9 cellular contexts compared by ENCODE assay signal in the genomic region with DNA sequence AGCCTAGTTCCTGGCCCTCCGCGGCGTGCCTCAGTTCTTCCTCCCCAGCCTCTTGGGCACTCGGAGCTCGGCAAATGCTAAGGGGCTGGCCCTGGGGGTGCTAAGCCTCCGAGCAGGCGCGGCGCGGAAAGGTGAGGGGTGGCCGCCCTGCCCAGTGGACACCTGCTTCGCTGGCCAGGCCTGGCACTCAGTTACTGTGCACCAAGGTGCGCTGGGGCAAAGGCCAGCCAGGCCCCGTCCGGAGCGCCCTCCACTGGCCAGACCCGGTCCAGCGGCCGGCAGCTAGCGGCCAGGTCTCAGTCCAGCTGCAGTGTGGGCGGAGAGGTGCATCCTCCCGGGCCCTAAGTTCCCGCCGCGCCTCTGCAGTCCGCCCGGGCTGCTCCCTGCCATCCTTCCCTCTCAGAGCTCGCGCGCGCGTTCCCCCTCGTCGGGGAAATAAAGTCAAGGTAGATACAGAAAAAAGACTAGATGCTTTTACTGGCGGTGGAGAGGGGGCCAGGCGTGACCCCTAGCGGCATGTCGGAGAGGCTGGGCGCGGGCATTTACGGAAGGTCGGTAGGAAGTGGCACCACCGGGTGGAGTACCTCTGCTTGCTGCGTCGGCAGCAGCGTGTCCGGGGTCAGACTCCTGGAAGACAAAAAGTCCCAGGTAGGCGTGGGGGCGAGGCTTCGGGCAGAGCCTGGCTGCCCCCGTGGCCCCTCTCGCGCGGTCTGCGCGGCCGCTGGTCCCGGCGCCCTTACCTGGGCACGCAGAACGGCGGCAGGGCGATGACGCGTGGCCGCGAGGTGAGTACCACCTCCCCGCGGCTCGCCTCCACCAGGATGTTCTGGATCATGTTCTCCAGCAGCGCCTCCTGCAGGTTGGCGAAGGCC. TPM values are rescaled to one million over a fixed set of nuclear protein-coding genes. Genes with fewer than 3 reads are reported as not detected.
DNase-seq lines count a peak whose midpoint lies in the region; ATAC-seq and TF ChIP-seq lines count a peak whose summit lies in the region.
"Had no signal": no experiment of that assay in that cellular context is flagged by ENCODE, and none has a peak within 500 bp of the region (broad histone marks: within the 10 kb centered on the region; RNA-seq: fewer than 3 reads in every experiment).

No MANE protein-coding gene starts in this region.

- H3K9me3 Mint-ChIP-seq in activated CD4-positive, alpha-beta memory T cell treated with anti-CD3 and anti-CD28 coated beads for 36 hours: no peaks in the 10 kb centered on the region
- H3K9me3 Mint-ChIP-seq in osteocyte (ENCODE audit: unreplicated experiment): no peaks in the 10 kb centered on the region

- no peaks in the 10 kb centered on the region for H3K36me3 Mint-ChIP-seq in activated CD4-positive, alpha-beta memory T cell treated with anti-CD3 and anti-CD28 coated beads for 36 hours
- H3K36me3 Mint-ChIP-seq in osteocyte (ENCODE audit: unreplicated experiment): no peaks in the 10 kb centered on the region

- H3K9me3 ChIP-seq in esophagus muscularis mucosa: no peaks in the 10 kb centered on the region

- no peak for TF ChIP-seq EP300 in esophagus muscularis mucosa (IDR thresholded peaks at IDR 0.05)

- peak overlapping the region; percentile 18 to 36 (median 20) for H3K4me3 ChIP-seq in esophagus muscularis mucosa

- POLR2A ChIA-PET in activated CD4-positive, alpha-beta memory T cell treated with anti-CD3 and anti-CD28 coated beads for 36 hours (lab: Charles Lee): interaction anchor here (1.1 kb wide), 1 partner anchor 22 kb away, joined by 4 read pairs; no protein-coding TSS in a partner anchor

- H3K27ac ChIP-seq in esophagus muscularis mucosa (replicated peaks in 1 of 4): no peak overlapping the region

- DNase-seq in EH (ENCODE audit: low read depth) (peak; percentile 20), NCI-H1694 treated with DMSO at 0.1 percent for 48 hours (lab: John Stamatoyannopoulos, UW) (peak; percentile 93), esophagus muscularis mucosa (ENCODE audit: extremely low spot score) (no peak), osteocyte (ENCODE audit: extremely low spot score, unreplicated experiment) (no peak)
- peak; percentile 77 for DNase-seq in activated CD4-positive, alpha-beta memory T cell treated with anti-CD3 and anti-CD28 coated beads for 36 hours
- DNase-seq in activated CD8-positive, alpha-beta memory T cell treated with anti-CD3 and anti-CD28 coated beads, Interleukin-2, amount 50 U/mL, for 4 hours: no peak

- no peak for ATAC-seq in GM18519 (IDR thresholded peaks at IDR 0.05; ENCODE audit: low FRiP score, unreplicated experiment)
- ATAC-seq in GM18867 (IDR thresholded peaks at IDR 0.05; ENCODE audit: unreplicated experiment): no peak

- H3K27me3 ChIP-seq in esophagus muscularis mucosa: peaks cover 5 to 96% (median 50%) of the 10 kb centered on the region in 4 donors

- WGBS in esophagus muscularis mucosa: 0% methylated on average over 16 of the region's 72 CpGs

- H3K27me3 Mint-ChIP-seq in activated CD4-positive, alpha-beta memory T cell treated with anti-CD3 and anti-CD28 coated beads for 36 hours: peaks cover 66% of the 10 kb centered on the region
- peaks cover 58% of the 10 kb centered on the region for H3K27me3 Mint-ChIP-seq in osteocyte (ENCODE audit: unreplicated experiment)

- peaks cover 21 to 25% (median 22%) of the 10 kb centered on the region in 4 donors for H3K4me1 ChIP-seq in esophagus muscularis mucosa

- H3K36me3 ChIP-seq in esophagus muscularis mucosa: no peaks in the 10 kb centered on the region

- intact Hi-C loops in activated CD4-positive, alpha-beta memory T cell treated with anti-CD3 and anti-CD28 coated beads for 36 hours (cut with micrococcal nuclease): loop anchor here (1.0 kb wide), 1 partner anchor 22 kb away; no protein-coding TSS in a partner anchor
- intact Hi-C loops in esophagus muscularis mucosa (cut with DNase I): no loop called here

- CTCF ChIA-PET in activated CD4-positive, alpha-beta memory T cell treated with anti-CD3 and anti-CD28 coated beads for 36 hours (lab: Charles Lee): interaction anchor here (0.6 to 3.3 kb wide), 9 partner anchors 9 to 152 kb away, joined by 3 to 20 read pairs (median 3); a partner anchor contains a TSS

- H3K4me1 Mint-ChIP-seq in activated CD4-positive, alpha-beta memory T cell treated with anti-CD3 and anti-CD28 coated beads for 36 hours (ENCODE audit: low read depth): peaks cover 9% of the 10 kb centered on the region
- H3K4me1 Mint-ChIP-seq in osteocyte (ENCODE audit: unreplicated experiment): peaks cover 4% of the 10 kb centered on the region

- peak overlapping the region; percentile 33 for H3K4me3 Mint-ChIP-seq in activated CD4-positive, alpha-beta memory T cell treated with anti-CD3 and anti-CD28 coated beads for 36 hours
- H3K4me3 Mint-ChIP-seq in osteocyte (ENCODE audit: unreplicated experiment): peak overlapping the region; percentile 32

- TF ChIP-seq CTCF in esophagus muscularis mucosa (IDR thresholded peaks at IDR 0.05) (peak in 2 of 3 experiments; percentile 14 to 32), osteocyte (IDR thresholded peaks at IDR 0.05) (peak; percentile 56)

- no peak for TF ChIP-seq POLR2A in esophagus muscularis mucosa (IDR thresholded peaks at IDR 0.05; ENCODE audit: low read depth)

- H3K27ac Mint-ChIP-seq in activated CD4-positive, alpha-beta memory T cell treated with anti-CD3 and anti-CD28 coated beads for 36 hours: no peak overlapping the region
- no peak overlapping the region for H3K27ac Mint-ChIP-seq in osteocyte (ENCODE audit: unreplicated experiment)

RNA-seq across cellular contexts. Expression of a gene that starts 9.4 kb away (rescaled TPM):
- total RNA-seq in activated CD4-positive, alpha-beta memory T cell treated with anti-CD3 and anti-CD28 coated beads for 36 hours: not detected
- total RNA-seq in esophagus muscularis mucosa (not detected), osteocyte (not detected in 2 replicates)
- total RNA-seq: RPMI7951 had no signal

RNA-seq across cellular contexts. Expression of a gene that starts 17.6 kb away (rescaled TPM):
- not detected for total RNA-seq in activated CD4-positive, alpha-beta memory T cell treated with anti-CD3 and anti-CD28 coated beads for 36 hours
- total RNA-seq in esophagus muscularis mucosa: not detected
- total RNA-seq in osteocyte: not detected in 2 replicates
- total RNA-seq: RPMI7951 had no signal

RNA-seq across cellular contexts. Expression of a gene that starts 38.7 kb away (rescaled TPM):
- total RNA-seq in activated CD4-positive, alpha-beta memory T cell treated with anti-CD3 and anti-CD28 coated beads for 36 hours: not detected
- not detected for total RNA-seq in esophagus muscularis mucosa
- total RNA-seq in osteocyte: not detected in 2 replicates

RNA-seq across cellular contexts. Expression of a gene that starts 43.2 kb away (rescaled TPM):
- total RNA-seq in activated CD4-positive, alpha-beta memory T cell treated with anti-CD3 and anti-CD28 coated beads for 36 hours: not detected
- total RNA-seq in esophagus muscularis mucosa (under 1 TPM in 3 of 4 donors, not detected in 1; under 0.01 to 0.52 (median 0.33) TPM), osteocyte (not detected in 2 replicates)

RNA-seq across cellular contexts. Expression of a gene that starts 58.1 kb away (rescaled TPM):
- under 1 TPM in 1 of 2 experiments, not detected in 1; 0.10 TPM for total RNA-seq in activated CD4-positive, alpha-beta memory T cell treated with anti-CD3 and anti-CD28 coated beads for 36 hours
- not detected for total RNA-seq in esophagus muscularis mucosa
- 0.18 TPM in 1 of 2 replicates, not detected in the other for total RNA-seq in osteocyte
- total RNA-seq: RPMI7951 had no signal

Comparison
In these comparisons a context has a peak if more than half of its experiments do, and no peak if none do; other contexts are left out.
1. DNase-seq: peak in EH (single experiment), NCI-H1694 treated with DMSO at 0.1 percent for 48 hours (single experiment) and activated CD4-positive, alpha-beta memory T cell treated with anti-CD3 and anti-CD28 coated beads for 36 hours (single experiment); none in esophagus muscularis mucosa (single experiment), osteocyte (single experiment) and activated CD8-positive, alpha-beta memory T cell treated with anti-CD3 and anti-CD28 coated beads, Interleukin-2, amount 50 U/mL, for 4 hours (single experiment).